In the genomic region with DNA sequence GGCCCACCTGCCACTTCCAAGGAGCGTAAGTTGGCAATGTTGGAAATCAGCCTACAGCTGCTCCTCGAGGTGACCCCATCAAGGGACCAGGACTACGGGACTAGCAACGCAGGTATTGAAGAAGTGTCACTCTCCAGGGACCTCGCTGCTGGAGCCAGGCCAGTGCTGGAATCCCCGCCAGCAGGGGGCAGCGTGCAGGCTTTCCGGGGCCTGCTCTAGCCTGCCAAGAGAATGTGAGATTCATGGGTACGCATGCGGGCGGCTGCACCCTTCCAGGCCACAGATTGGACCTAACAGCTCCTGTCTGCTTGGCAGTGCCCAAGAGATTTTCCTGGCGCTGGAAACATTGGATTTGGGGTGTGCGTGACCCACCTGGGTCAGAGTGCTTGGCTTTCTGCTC, we compare ENCODE assay signal across 9 cellular contexts.
A peak's percentile ranks its signal among the peaks of the same experiment; 100 is the strongest.
DNase-seq lines count a peak whose midpoint lies in the region; ATAC-seq and TF ChIP-seq lines count a peak whose summit lies in the region.
"Had no signal": no experiment of that assay in that cellular context is flagged by ENCODE, and none has a peak within 500 bp of the region (broad histone marks: within the 10 kb centered on the region; RNA-seq: fewer than 3 reads in every experiment).

No MANE protein-coding gene starts in this region.

- TF ChIP-seq CTCF in BJ (IDR thresholded peaks at IDR 0.05; ENCODE audit: insufficient read depth, low read depth, low read length) (peak; percentile 34; the same call in 1 of the 2 replicates), GM13976 (IDR thresholded peaks at IDR 0.05; ENCODE audit: borderline replicate concordance, control extremely low read depth, extremely low read depth, insufficient read depth, missing control alignments) (peak; percentile 6), WTC11 (IDR thresholded peaks at IDR 0.05) (peak; percentile 64)

- H3K4me3 Mint-ChIP-seq in WTC11: no peak overlapping the region

- peaks cover 4% of the 10 kb centered on the region for H3K9me3 Mint-ChIP-seq in WTC11

- CTCF ChIA-PET in BJ (lab: Yijun Ruan, JAX) (no interaction called here), WTC11 (lab: Charles Lee) (interaction anchor here (0.9 to 2.0 kb wide), 4 partner anchors 9 to 220 kb away, joined by 3 to 6 read pairs (median 4); no protein-coding TSS in a partner anchor)

- H3K36me3 ChIP-seq in BJ (ENCODE audit: control insufficient read depth, insufficient read depth, low read length): no peaks in the 10 kb centered on the region

- H3K27me3 ChIP-seq in BJ (ENCODE audit: control insufficient read depth, insufficient read depth, low read length): peaks cover 3% of the 10 kb centered on the region

- H3K36me3 Mint-ChIP-seq in WTC11: no peaks in the 10 kb centered on the region

- DNase-seq in BJ (ENCODE audit: low read depth) (no peak), GM13976 (ENCODE audit: low spot score) (no peak), WTC11 (ENCODE audit: low spot score) (peak; percentile 70), left kidney (ENCODE audit: low read depth, low spot score) (peak; percentile 15), globus pallidus (ENCODE audit: low spot score) (no peak), DMS79 (lab: John Stamatoyannopoulos, UW) (no peak), D341Med (ENCODE audit: low spot score) (no peak), SHP77 (lab: John Stamatoyannopoulos, UW) (no peak)
- DNase-seq: NCI-H748 treated with DMSO at 0.1 percent for 48 hours had no signal

- no peak overlapping the region for H3K4me3 ChIP-seq in BJ (ENCODE audit: low read depth, low read length)

- H3K4me1 Mint-ChIP-seq in WTC11: peaks cover 17% of the 10 kb centered on the region

- in situ Hi-C loops in GM13976 (cut with MboI; ENCODE audit: low sequenced_read_pairs, unreplicated experiment): no loop called here

- ATAC-seq in WTC11: peak; percentile 87

- H3K27me3 Mint-ChIP-seq in WTC11 (ENCODE audit: low read depth): no peaks in the 10 kb centered on the region

- POLR2A ChIA-PET in BJ (lab: Charles Lee): no interaction called here
- POLR2A ChIA-PET in WTC11 (lab: Charles Lee): no interaction called here

- H3K27ac Mint-ChIP-seq in WTC11: no peak overlapping the region

TF ChIP-seq in WTC11, 78 proteins besides CTCF, POLR2A, EP300 and RAD21:
- TF ChIP-seq ELF4 (CRISPR knock-in tag; IDR thresholded peaks at IDR 0.05; ENCODE audit: low read depth): no peak
- TF ChIP-seq, protein P1, sequence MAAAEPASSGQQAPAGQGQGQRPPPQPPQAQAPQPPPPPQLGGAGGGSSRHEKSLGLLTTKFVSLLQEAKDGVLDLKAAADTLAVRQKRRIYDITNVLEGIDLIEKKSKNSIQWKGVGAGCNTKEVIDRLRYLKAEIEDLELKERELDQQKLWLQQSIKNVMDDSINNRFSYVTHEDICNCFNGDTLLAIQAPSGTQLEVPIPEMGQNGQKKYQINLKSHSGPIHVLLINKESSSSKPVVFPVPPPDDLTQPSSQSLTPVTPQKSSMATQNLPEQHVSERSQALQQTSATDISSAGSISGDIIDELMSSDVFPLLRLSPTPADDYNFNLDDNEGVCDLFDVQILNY (CRISPR knock-in tag; IDR thresholded peaks at IDR 0.05): no peak
- TF ChIP-seq, protein P2, sequence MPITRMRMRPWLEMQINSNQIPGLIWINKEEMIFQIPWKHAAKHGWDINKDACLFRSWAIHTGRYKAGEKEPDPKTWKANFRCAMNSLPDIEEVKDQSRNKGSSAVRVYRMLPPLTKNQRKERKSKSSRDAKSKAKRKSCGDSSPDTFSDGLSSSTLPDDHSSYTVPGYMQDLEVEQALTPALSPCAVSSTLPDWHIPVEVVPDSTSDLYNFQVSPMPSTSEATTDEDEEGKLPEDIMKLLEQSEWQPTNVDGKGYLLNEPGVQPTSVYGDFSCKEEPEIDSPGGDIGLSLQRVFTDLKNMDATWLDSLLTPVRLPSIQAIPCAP (CRISPR knock-in tag; IDR thresholded peaks at IDR 0.05): no peak
- TF ChIP-seq ATF1 (CRISPR knock-in tag; IDR thresholded peaks at IDR 0.05): no peak
- peak; percentile 90 for TF ChIP-seq ZNF121 (CRISPR knock-in tag; IDR thresholded peaks at IDR 0.05)
- no peak for TF ChIP-seq GTF2I (CRISPR knock-in tag; conservative IDR thresholded peaks at IDR 0.05)
- no peak for TF ChIP-seq GRHL2 (CRISPR knock-in tag; IDR thresholded peaks at IDR 0.05; ENCODE audit: insufficient replicate concordance, severe bottlenecking)

Comparison
In these comparisons a context has a peak if more than half of its experiments do, and no peak if none do; other contexts are left out.
1. DNase-seq: peak in WTC11 (single experiment) and left kidney (single experiment); none in BJ (single experiment), GM13976 (single experiment), globus pallidus (single experiment), DMS79 (single experiment), D341Med (single experiment) and SHP77 (0 of 2).
2. CTCF ChIP-seq: peak in every context shown above with its lines; median percentile 64 in WTC11; 34 in BJ; 6 in GM13976.